1 cellular context compared by ENCODE assay signal in genomic region chr13:23688336-23688735, GRCh38.
TF ChIP-seq lines count a peak whose summit lies in the region.

No MANE protein-coding gene starts in this region.

TF ChIP-seq in GM23338, 12 proteins besides CTCF, POLR2A, EP300 and RAD21 (continued from another document):
- TF ChIP-seq ZNF114 (CRISPR knock-in tag; IDR thresholded peaks at IDR 0.05) (no peak), CREB1 (CRISPR knock-in tag; IDR thresholded peaks at IDR 0.05; ENCODE audit: low read depth) (no peak), POLR2AphosphoS5 (IDR thresholded peaks at IDR 0.05; ENCODE audit: low read depth) (no peak), STAT1 (IDR thresholded peaks at IDR 0.05; ENCODE audit: unreplicated experiment) (no peak), JUNB (IDR thresholded peaks at IDR 0.05; ENCODE audit: unreplicated experiment) (no peak), EZH2 (IDR thresholded peaks at IDR 0.05; ENCODE audit: low read depth, unreplicated experiment) (no peak), NANOG (IDR thresholded peaks at IDR 0.05; ENCODE audit: borderline replicate concordance) (no peak), ZNF331 (CRISPR knock-in tag; IDR thresholded peaks at IDR 0.05; ENCODE audit: low read depth) (no peak), ETS1 (IDR thresholded peaks at IDR 0.05) (no peak), REST (IDR thresholded peaks at IDR 0.05; ENCODE audit: unreplicated experiment) (no peak)
